Comparison of ENCODE assay signal across 16 cellular contexts in genomic region chr5:154059583-154059982, GRCh38. TPM values are rescaled to one million over a fixed set of nuclear protein-coding genes. Genes with fewer than 3 reads are reported as not detected.
DNase-seq lines count a peak whose midpoint lies in the region; ATAC-seq and FAIRE-seq lines count a peak whose summit lies in the region.
"Had no signal": no experiment of that assay in that cellular context is flagged by ENCODE, and none has a peak within 500 bp of the region (broad histone marks: within the 10 kb centered on the region; RNA-seq: fewer than 3 reads in every experiment).

No MANE protein-coding gene starts in this region.

- H3K27ac ChIP-seq in CD8-positive, alpha-beta memory T cell (ENCODE audit: low read depth, low read length), result no peak overlapping the region
- H3K27ac ChIP-seq in KOPT-K1 (ENCODE audit: low read depth, low read length, poor library complexity, severe bottlenecking) (peak overlapping the region; percentile 84), small intestine (ENCODE audit: low read depth in 1 of 2, low read length in 1 of 2) (peak overlapping the region; percentile 28 to 69)

- peaks cover 2 to 12% (median 4%) of the 10 kb centered on the region in 3 donors for H3K36me3 Mint-ChIP-seq in CD8-positive, alpha-beta memory T cell
- H3K36me3 Mint-ChIP-seq in activated CD8-positive, alpha-beta T cell treated with anti-CD3 and anti-CD28 coated beads, Interleukin-2, amount 10 ng/mL, durations not matched to agents 7 days and 5 days (ENCODE audit: low read depth), result peaks cover 13% of the 10 kb centered on the region

- no peak for ATAC-seq in activated CD8-positive, alpha-beta T cell treated with anti-CD3 and anti-CD28 coated beads, Interleukin-2, amount 10 ng/mL, durations not matched to agents 7 days and 5 days
- ATAC-seq in GM18907 (IDR thresholded peaks at IDR 0.05; ENCODE audit: unreplicated experiment), result no peak

- 35 to 77% (median 51%) methylated on average over 4 of the region's 4 CpGs for WGBS in small intestine, 3 donors

- CTCF ChIA-PET in CD8-positive, alpha-beta memory T cell (lab: Charles Lee), result interaction anchor here (1.6 to 3.6 kb wide), 2 partner anchors 13 to 18 kb away, joined by 3 to 22 read pairs; no protein-coding TSS in a partner anchor
- CTCF ChIA-PET in activated CD8-positive, alpha-beta T cell treated with anti-CD3 and anti-CD28 coated beads, Interleukin-2, amount 10 ng/mL, durations not matched to agents 7 days and 5 days (lab: Charles Lee), result interaction anchor here (0.9 to 5.4 kb wide), 7 partner anchors 10 to 130 kb away, joined by 4 to 39 read pairs (median 5); no protein-coding TSS in a partner anchor

- no peaks in the 10 kb centered on the region for H3K27me3 ChIP-seq in CD8-positive, alpha-beta memory T cell (ENCODE audit: insufficient read depth, low read length, poor library complexity, severe bottlenecking)
- no peaks in the 10 kb centered on the region for H3K27me3 ChIP-seq in small intestine (ENCODE audit: control insufficient read depth in 2 of 2, insufficient read depth in 2 of 2, low read length in 2 of 2)
- H3K27me3 ChIP-seq: BE2C had no signal

- DNase-seq in CD8-positive, alpha-beta memory T cell, result peak in 1 of 5 donors; percentile 11
- DNase-seq in activated CD8-positive, alpha-beta T cell treated with anti-CD3 and anti-CD28 coated beads, Interleukin-2, amount 10 ng/mL, durations not matched to agents 7 days and 5 days, result no peak
- DNase-seq in small intestine (peak; percentile 44), DMS 273 (lab: John Stamatoyannopoulos, UW; ENCODE audit: unreplicated experiment) (no peak)
- DNase-seq in activated CD4-positive, alpha-beta T cell treated with anti-CD3 and anti-CD28 coated beads, Interleukin-2, amount 50 U/mL, for 48 hours, result no peak
- DNase-seq: BE2C, Caco-2, GOT3, NCI-H146, NCI-H2081 treated with DMSO at 0.1 percent for 48 hours, NCI-H524, SIG-M5 had no signal

- H3K27ac Mint-ChIP-seq in CD8-positive, alpha-beta memory T cell, result peak overlapping the region in 7 of 8 donors; percentile 83 to 94 (median 91)
- peak overlapping the region; percentile 36 for H3K27ac Mint-ChIP-seq in activated CD8-positive, alpha-beta T cell treated with anti-CD3 and anti-CD28 coated beads, Interleukin-2, amount 10 ng/mL, durations not matched to agents 7 days and 5 days

- peak overlapping the region in 1 of 7 donors; percentile 69 for H3K4me3 Mint-ChIP-seq in CD8-positive, alpha-beta memory T cell
- H3K4me3 Mint-ChIP-seq in activated CD8-positive, alpha-beta T cell treated with anti-CD3 and anti-CD28 coated beads, Interleukin-2, amount 10 ng/mL, durations not matched to agents 7 days and 5 days, result no peak overlapping the region

- no peaks in the 10 kb centered on the region for H3K9me3 Mint-ChIP-seq in CD8-positive, alpha-beta memory T cell
- H3K9me3 Mint-ChIP-seq in activated CD8-positive, alpha-beta T cell treated with anti-CD3 and anti-CD28 coated beads, Interleukin-2, amount 10 ng/mL, durations not matched to agents 7 days and 5 days (ENCODE audit: insufficient read depth), result no peaks in the 10 kb centered on the region

- no peak overlapping the region for H3K4me3 ChIP-seq in CD8-positive, alpha-beta memory T cell (ENCODE audit: low read length)
- H3K4me3 ChIP-seq in small intestine (ENCODE audit: low read depth in 1 of 2, low read length in 2 of 2), result no peak overlapping the region
- H3K4me3 ChIP-seq: GM12878 had no signal

- FAIRE-seq in small intestine (lab: Jason Lieb, UNC), result no peak
- FAIRE-seq: HepG2 had no signal

- H3K27me3 Mint-ChIP-seq in CD8-positive, alpha-beta memory T cell, result no peaks in the 10 kb centered on the region
- H3K27me3 Mint-ChIP-seq in activated CD8-positive, alpha-beta T cell treated with anti-CD3 and anti-CD28 coated beads, Interleukin-2, amount 10 ng/mL, durations not matched to agents 7 days and 5 days (ENCODE audit: low read depth), result no peaks in the 10 kb centered on the region

- peaks cover 6% of the 10 kb centered on the region for H3K4me1 ChIP-seq in CD8-positive, alpha-beta memory T cell (ENCODE audit: insufficient read depth, low read length)
- peaks cover 12 to 17% of the 10 kb centered on the region in 2 donors for H3K4me1 ChIP-seq in small intestine (ENCODE audit: control insufficient read depth in 2 of 2, insufficient read depth in 1 of 2, low read depth in 1 of 2, low read length in 1 of 2)
- H3K4me1 ChIP-seq: BE2C, Caco-2 had no signal

- no peaks in the 10 kb centered on the region for H3K36me3 ChIP-seq in CD8-positive, alpha-beta memory T cell (ENCODE audit: insufficient read depth, low read length)
- H3K36me3 ChIP-seq in KOPT-K1 (ENCODE audit: insufficient read depth, low read length) (peaks cover 20% of the 10 kb centered on the region), small intestine (ENCODE audit: control insufficient read depth in 2 of 2, insufficient read depth in 2 of 2, low read length in 2 of 2) (peaks cover 0 to 4% of the 10 kb centered on the region in 2 donors)

- H3K4me1 Mint-ChIP-seq in CD8-positive, alpha-beta memory T cell, result peaks cover 18 to 27% (median 27%) of the 10 kb centered on the region in 3 donors
- H3K4me1 Mint-ChIP-seq in activated CD8-positive, alpha-beta T cell treated with anti-CD3 and anti-CD28 coated beads, Interleukin-2, amount 10 ng/mL, durations not matched to agents 7 days and 5 days (ENCODE audit: low read depth), result peaks cover 21% of the 10 kb centered on the region

- no peaks in the 10 kb centered on the region for H3K9me3 ChIP-seq in CD8-positive, alpha-beta memory T cell (ENCODE audit: low read length)
- H3K9me3 ChIP-seq in KOPT-K1 (ENCODE audit: insufficient read depth, low read length, poor library complexity, severe bottlenecking) (peaks cover 3% of the 10 kb centered on the region), small intestine (ENCODE audit: control insufficient read depth, low read depth) (no peaks in the 10 kb centered on the region)
- H3K9me3 ChIP-seq: BE2C, Caco-2 had no signal

- POLR2A ChIA-PET in CD8-positive, alpha-beta memory T cell (lab: Charles Lee), result interaction anchor here (1.3 kb wide), 1 partner anchor 21 kb away, joined by 3 read pairs; the partner anchor contains the start of genes FAM114A2 and MFAP3
- POLR2A ChIA-PET in activated CD8-positive, alpha-beta T cell treated with anti-CD3 and anti-CD28 coated beads, Interleukin-2, amount 10 ng/mL, durations not matched to agents 7 days and 5 days (lab: Charles Lee), result interaction anchor here (3.0 kb wide), 1 partner anchor 21 kb away, joined by 16 read pairs; the partner anchor contains the start of genes FAM114A2 and MFAP3

RNA-seq across cellular contexts. Expression of gene MFAP3, which starts 20.8 kb away (rescaled TPM):
- 10 to 100 TPM; 17.5 to 20.5 TPM for total RNA-seq in CD8-positive, alpha-beta memory T cell
- 5.8 TPM for polyA plus RNA-seq in CD8-positive, alpha-beta memory T cell
- 10 to 100 TPM; 21.0 to 23.0 TPM for total RNA-seq in activated CD8-positive, alpha-beta T cell treated with anti-CD3 and anti-CD28 coated beads, Interleukin-2, amount 10 ng/mL, durations not matched to agents 7 days and 5 days
- 10 to 100 TPM in 1 of 3 donors, 1 to 10 TPM in 2; 4.2 to 12.6 (median 4.6) TPM for polyA plus RNA-seq in small intestine

RNA-seq across cellular contexts. Expression of gene FAM114A2, which starts 20.9 kb away (rescaled TPM):
- 10 to 100 TPM; 23.4 to 26.6 TPM for total RNA-seq in CD8-positive, alpha-beta memory T cell
- 17.9 TPM for polyA plus RNA-seq in CD8-positive, alpha-beta memory T cell
- total RNA-seq in activated CD8-positive, alpha-beta T cell treated with anti-CD3 and anti-CD28 coated beads, Interleukin-2, amount 10 ng/mL, durations not matched to agents 7 days and 5 days, result 10 to 100 TPM; 17.8 to 23.1 TPM
- polyA plus RNA-seq in small intestine, result 10 to 100 TPM in 1 of 3 donors, 1 to 10 TPM in 2; 7.2 to 11.6 (median 10.0) TPM
